Comparison of ENCODE assay signal across 1 cellular context in the genomic region with DNA sequence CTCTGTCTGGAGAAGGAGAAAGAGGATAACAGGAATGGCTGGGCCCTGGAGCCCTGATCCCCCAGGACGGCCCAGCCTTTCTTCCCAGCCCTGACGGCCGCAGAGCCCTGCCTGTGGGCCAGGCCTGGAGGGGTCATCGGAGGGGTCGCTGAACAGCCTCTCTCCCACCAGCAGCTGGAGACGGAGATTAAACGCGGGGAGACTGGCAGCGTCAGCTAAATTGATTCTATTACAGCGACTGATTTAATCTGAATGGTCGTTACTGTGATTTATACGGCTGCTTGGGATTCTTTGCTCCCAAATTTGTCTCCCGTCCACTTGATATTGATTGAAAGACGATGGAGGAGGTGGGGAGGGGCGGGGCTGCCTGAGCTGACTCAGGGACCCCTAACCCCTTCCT.
TF ChIP-seq lines count a peak whose summit lies in the region.

No MANE protein-coding gene starts in this region.

TF ChIP-seq in IMR-90, 13 proteins besides CTCF, POLR2A, EP300 and RAD21:
- TF ChIP-seq SMC3 (IDR thresholded peaks at IDR 0.05; ENCODE audit: low read depth, low read length) (no peak), MAZ (IDR thresholded peaks at IDR 0.05; ENCODE audit: borderline replicate concordance, low read depth, low read length) (no peak), BHLHE40 (IDR thresholded peaks at IDR 0.05; ENCODE audit: low read depth, low read length) (no peak), CEBPB (IDR thresholded peaks at IDR 0.05; ENCODE audit: low read depth, low read length) (no peak), CHD1 (IDR thresholded peaks at IDR 0.05; ENCODE audit: low read depth, low read length) (no peak), FOS (IDR thresholded peaks at IDR 0.05; ENCODE audit: low read depth, low read length) (no peak), MAFK (IDR thresholded peaks at IDR 0.05; ENCODE audit: low read depth, low read length) (no peak), MXI1 (IDR thresholded peaks at IDR 0.05; ENCODE audit: borderline replicate concordance, low read depth, low read length) (no peak), RCOR1 (IDR thresholded peaks at IDR 0.05; ENCODE audit: insufficient replicate concordance, low read length) (no peak), RFX5 (IDR thresholded peaks at IDR 0.05; ENCODE audit: low read depth, low read length) (no peak), NFE2L2 (IDR thresholded peaks at IDR 0.05; ENCODE audit: low read depth, low read length) (no peak)
- TF ChIP-seq, protein P1, sequence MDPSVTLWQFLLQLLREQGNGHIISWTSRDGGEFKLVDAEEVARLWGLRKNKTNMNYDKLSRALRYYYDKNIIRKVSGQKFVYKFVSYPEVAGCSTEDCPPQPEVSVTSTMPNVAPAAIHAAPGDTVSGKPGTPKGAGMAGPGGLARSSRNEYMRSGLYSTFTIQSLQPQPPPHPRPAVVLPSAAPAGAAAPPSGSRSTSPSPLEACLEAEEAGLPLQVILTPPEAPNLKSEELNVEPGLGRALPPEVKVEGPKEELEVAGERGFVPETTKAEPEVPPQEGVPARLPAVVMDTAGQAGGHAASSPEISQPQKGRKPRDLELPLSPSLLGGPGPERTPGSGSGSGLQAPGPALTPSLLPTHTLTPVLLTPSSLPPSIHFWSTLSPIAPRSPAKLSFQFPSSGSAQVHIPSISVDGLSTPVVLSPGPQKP (IDR thresholded peaks at IDR 0.05; ENCODE audit: borderline replicate concordance, low read depth, low read length), result no peak
- TF ChIP-seq, protein P2, sequence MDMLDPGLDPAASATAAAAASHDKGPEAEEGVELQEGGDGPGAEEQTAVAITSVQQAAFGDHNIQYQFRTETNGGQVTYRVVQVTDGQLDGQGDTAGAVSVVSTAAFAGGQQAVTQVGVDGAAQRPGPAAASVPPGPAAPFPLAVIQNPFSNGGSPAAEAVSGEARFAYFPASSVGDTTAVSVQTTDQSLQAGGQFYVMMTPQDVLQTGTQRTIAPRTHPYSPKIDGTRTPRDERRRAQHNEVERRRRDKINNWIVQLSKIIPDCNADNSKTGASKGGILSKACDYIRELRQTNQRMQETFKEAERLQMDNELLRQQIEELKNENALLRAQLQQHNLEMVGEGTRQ (IDR thresholded peaks at IDR 0.05; ENCODE audit: low read depth, low read length), result no peak
